1 cellular context compared by ENCODE assay signal in genomic region chr1:35930593-35931423, GRCh38.
TF ChIP-seq lines count a peak whose summit lies in the region.

Gene AGO3 (plus strand): TSS chr1:35931105. CDS start chr1:35931427, 322 bp downstream.

TF ChIP-seq in K562, 482 proteins besides CTCF, POLR2A, EP300 and RAD21 (continued from another document and continues in another):
- TF ChIP-seq, protein P1, sequence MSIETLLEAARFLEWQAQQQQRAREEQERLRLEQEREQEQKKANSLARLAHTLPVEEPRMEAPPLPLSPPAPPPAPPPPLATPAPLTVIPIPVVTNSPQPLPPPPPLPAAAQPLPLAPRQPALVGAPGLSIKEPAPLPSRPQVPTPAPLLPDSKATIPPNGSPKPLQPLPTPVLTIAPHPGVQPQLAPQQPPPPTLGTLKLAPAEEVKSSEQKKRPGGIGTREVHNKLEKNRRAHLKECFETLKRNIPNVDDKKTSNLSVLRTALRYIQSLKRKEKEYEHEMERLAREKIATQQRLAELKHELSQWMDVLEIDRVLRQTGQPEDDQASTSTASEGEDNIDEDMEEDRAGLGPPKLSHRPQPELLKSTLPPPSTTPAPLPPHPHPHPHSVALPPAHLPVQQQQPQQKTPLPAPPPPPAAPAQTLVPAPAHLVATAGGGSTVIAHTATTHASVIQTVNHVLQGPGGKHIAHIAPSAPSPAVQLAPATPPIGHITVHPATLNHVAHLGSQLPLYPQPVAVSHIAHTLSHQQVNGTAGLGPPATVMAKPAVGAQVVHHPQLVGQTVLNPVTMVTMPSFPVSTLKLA (conservative IDR thresholded peaks at IDR 0.05): peak; percentile 68 to 85
- TF ChIP-seq DACH1 (IDR thresholded peaks at IDR 0.05; ENCODE audit: partially characterized antibody) (no peak), RBFOX2 (IDR thresholded peaks at IDR 0.05; ENCODE audit: low read depth, low read length) (peak; percentile 96), ZNF174 (CRISPR knock-in tag; IDR thresholded peaks at IDR 0.05) (no peak), BRF1 (IDR thresholded peaks at IDR 0.05; ENCODE audit: borderline replicate concordance, extremely low read depth, insufficient read length) (no peak), C11orf30 (IDR thresholded peaks at IDR 0.05; ENCODE audit: low read depth) (peak; percentile 85), SRSF3 (IDR thresholded peaks at IDR 0.05; ENCODE audit: insufficient read depth, low read length) (peak; percentile 78; the same call in 1 of the 2 replicates), SMAD4 (CRISPR knock-in tag; conservative IDR thresholded peaks at IDR 0.05) (peak; percentile 91), ZBED1 (IDR thresholded peaks at IDR 0.05) (0 out of 2 replicates have a peak, but pooled peaks have one; percentile 25), MTA1 (IDR thresholded peaks at IDR 0.05; ENCODE audit: borderline replicate concordance) (peak; percentile 23; the same call in 1 of the 2 replicates), ZNF764 (CRISPR knock-in tag; IDR thresholded peaks at IDR 0.05; ENCODE audit: low read depth) (no peak), ILF3 (IDR thresholded peaks at IDR 0.05; ENCODE audit: borderline replicate concordance) (peak; percentile 80; the same call in 1 of the 2 replicates), BHLHE40 (IDR thresholded peaks at IDR 0.05; ENCODE audit: low read length) (peak; percentile 71), MITF (IDR thresholded peaks at IDR 0.05) (peak; percentile 34; the same call in 1 of the 2 replicates), ZNF217 (CRISPR knock-in tag; IDR thresholded peaks at IDR 0.05) (no peak), ZNF347 (CRISPR knock-in tag; IDR thresholded peaks at IDR 0.05; ENCODE audit: low read depth) (no peak), RFX1 (IDR thresholded peaks at IDR 0.05) (no peak), HNRNPUL1 (IDR thresholded peaks at IDR 0.05; ENCODE audit: low read length) (no peak), ZNF778 (CRISPR knock-in tag; IDR thresholded peaks at IDR 0.05) (no peak), KLF13 (tag; IDR thresholded peaks at IDR 0.05; ENCODE audit: borderline replicate concordance, low read depth) (peak; percentile 28; the same call in 1 of the 2 replicates), EP400 (IDR thresholded peaks at IDR 0.05) (peak; percentile 80), ZNF398 (CRISPR knock-in tag; IDR thresholded peaks at IDR 0.05) (no peak), CHD7 (IDR thresholded peaks at IDR 0.05; ENCODE audit: low read depth, low read length) (peak; percentile 30), ZFPM2 (CRISPR knock-in tag; IDR thresholded peaks at IDR 0.05) (peak; percentile 96), NCOA1 (IDR thresholded peaks at IDR 0.05; ENCODE audit: low read depth) (peak; percentile 91), CBX3 (IDR thresholded peaks at IDR 0.05; ENCODE audit: borderline replicate concordance in 1 of 2, low read length in 2 of 2) (no peak), PHF21A (IDR thresholded peaks at IDR 0.05; ENCODE audit: borderline replicate concordance, low read depth) (no peak), ZZZ3 (IDR thresholded peaks at IDR 0.05) (no peak), SAFB2 (IDR thresholded peaks at IDR 0.05; ENCODE audit: borderline replicate concordance, low read depth, low read length, severe bottlenecking) (no peak), HNRNPLL (IDR thresholded peaks at IDR 0.05; ENCODE audit: low read depth, low read length, poor library complexity, severe bottlenecking) (peak; percentile 90), BCL6 (CRISPR knock-in tag; IDR thresholded peaks at IDR 0.05) (no peak), KLF1 (tag; IDR thresholded peaks at IDR 0.05) (peak; percentile 75; the same call in 1 of the 2 replicates), SOX6 (IDR thresholded peaks at IDR 0.05) (peak; percentile 67), FOXK1 (CRISPR knock-in tag; IDR thresholded peaks at IDR 0.05; ENCODE audit: borderline replicate concordance) (no peak; the same call in 1 of the 2 replicates), ZBTB7A (IDR thresholded peaks at IDR 0.05; ENCODE audit: borderline replicate concordance, control insufficient read depth, low read depth, low read length) (peak; percentile 84), E2F3 (CRISPR knock-in tag; IDR thresholded peaks at IDR 0.05) (peak; percentile 73; the same call in 1 of the 2 replicates), COPS2 (conservative IDR thresholded peaks at IDR 0.05) (no peak), ZNF212 (CRISPR knock-in tag; IDR thresholded peaks at IDR 0.05) (no peak)
- TF ChIP-seq, protein P2, sequence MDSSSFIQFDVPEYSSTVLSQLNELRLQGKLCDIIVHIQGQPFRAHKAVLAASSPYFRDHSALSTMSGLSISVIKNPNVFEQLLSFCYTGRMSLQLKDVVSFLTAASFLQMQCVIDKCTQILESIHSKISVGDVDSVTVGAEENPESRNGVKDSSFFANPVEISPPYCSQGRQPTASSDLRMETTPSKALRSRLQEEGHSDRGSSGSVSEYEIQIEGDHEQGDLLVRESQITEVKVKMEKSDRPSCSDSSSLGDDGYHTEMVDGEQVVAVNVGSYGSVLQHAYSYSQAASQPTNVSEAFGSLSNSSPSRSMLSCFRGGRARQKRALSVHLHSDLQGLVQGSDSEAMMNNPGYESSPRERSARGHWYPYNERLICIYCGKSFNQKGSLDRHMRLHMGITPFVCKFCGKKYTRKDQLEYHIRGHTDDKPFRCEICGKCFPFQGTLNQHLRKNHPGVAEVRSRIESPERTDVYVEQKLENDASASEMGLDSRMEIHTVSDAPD (CRISPR knock-in tag; IDR thresholded peaks at IDR 0.05): no peak
- TF ChIP-seq, protein P3, sequence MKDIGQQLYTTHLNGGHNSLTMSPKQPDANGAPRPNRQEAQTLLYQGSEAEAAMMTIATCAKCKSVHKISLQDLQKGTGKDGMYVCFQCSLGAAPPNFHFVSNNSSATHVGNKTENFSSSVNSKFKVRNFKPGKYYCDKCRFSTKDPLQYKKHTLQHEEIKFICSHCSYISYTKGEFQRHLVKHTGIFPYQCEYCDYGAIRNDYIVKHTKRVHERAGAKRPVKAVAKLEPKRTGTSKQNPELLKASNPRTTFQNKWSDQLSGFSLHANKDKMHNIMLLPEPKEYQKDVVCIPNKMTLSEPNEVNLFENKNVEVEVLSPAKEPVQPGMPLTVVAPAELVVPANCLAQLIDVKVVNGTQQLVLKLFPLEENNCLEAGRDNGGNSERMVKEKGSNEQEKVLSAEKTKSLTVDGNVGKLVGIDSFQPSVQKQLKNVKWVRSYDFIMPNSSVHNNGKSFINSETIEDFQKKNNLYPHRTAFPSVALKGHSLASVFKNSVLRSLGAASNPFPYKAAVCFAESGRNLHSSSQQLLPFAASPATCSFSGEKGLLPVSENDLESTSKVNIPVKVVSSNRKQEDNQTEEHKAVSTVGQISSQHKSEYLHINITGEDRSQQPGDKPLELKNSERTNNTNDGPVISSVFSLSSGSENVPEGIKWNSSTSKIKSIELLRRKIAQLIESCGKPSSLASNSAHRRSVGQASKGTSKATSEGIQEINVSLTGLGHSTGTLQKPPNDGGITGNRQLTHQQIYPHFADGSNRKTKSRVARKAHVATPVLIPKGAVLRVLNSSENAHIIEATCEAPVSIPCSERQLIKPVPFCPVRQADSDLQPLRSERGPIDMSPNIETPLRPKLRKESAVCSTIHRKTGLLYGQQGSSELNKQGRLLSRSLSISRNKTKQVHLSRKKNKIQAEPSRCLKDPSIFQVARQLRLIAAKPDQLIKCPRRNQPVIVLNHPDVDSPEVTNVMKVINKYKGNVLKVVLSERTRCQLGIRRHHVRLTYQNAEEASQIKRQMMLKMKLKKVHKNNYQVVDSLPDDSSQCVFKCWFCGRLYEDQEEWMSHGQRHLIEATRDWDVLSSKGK (CRISPR knock-in tag; IDR thresholded peaks at IDR 0.05): no peak
